ENCODE assay signal across 2 cellular contexts in the genomic region with DNA sequence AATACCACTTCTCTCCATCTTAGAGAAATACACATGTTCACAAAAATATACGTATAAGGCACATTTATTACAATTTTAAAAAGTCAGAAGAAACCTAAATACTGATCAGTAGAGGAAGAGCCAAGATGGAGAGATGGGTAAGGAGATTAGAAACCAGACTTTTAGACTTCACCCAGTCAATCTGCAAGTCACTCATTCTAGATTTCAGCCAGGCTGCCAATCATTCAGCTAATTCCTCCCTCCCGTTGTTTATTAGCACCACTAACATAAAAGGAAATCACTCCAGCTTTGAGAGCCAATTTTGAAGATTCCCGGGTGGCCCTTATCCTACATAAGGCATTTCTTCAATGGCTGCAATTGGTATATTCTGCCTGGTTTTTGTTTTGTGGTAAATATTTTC.
TF ChIP-seq lines count a peak whose summit lies in the region.

No MANE protein-coding gene starts in this region.

TF ChIP-seq in HCT116, 20 proteins besides CTCF, POLR2A, EP300 and RAD21:
- TF ChIP-seq CEBPB (IDR thresholded peaks at IDR 0.05; ENCODE audit: low read depth), result no peak
- TF ChIP-seq POLR2AphosphoS5 (IDR thresholded peaks at IDR 0.05; ENCODE audit: low read depth, low read length), result no peak
- no peak for TF ChIP-seq SRF (IDR thresholded peaks at IDR 0.05; ENCODE audit: low read depth)
- TF ChIP-seq JUND (IDR thresholded peaks at IDR 0.05), result no peak
- TF ChIP-seq, protein P1, sequence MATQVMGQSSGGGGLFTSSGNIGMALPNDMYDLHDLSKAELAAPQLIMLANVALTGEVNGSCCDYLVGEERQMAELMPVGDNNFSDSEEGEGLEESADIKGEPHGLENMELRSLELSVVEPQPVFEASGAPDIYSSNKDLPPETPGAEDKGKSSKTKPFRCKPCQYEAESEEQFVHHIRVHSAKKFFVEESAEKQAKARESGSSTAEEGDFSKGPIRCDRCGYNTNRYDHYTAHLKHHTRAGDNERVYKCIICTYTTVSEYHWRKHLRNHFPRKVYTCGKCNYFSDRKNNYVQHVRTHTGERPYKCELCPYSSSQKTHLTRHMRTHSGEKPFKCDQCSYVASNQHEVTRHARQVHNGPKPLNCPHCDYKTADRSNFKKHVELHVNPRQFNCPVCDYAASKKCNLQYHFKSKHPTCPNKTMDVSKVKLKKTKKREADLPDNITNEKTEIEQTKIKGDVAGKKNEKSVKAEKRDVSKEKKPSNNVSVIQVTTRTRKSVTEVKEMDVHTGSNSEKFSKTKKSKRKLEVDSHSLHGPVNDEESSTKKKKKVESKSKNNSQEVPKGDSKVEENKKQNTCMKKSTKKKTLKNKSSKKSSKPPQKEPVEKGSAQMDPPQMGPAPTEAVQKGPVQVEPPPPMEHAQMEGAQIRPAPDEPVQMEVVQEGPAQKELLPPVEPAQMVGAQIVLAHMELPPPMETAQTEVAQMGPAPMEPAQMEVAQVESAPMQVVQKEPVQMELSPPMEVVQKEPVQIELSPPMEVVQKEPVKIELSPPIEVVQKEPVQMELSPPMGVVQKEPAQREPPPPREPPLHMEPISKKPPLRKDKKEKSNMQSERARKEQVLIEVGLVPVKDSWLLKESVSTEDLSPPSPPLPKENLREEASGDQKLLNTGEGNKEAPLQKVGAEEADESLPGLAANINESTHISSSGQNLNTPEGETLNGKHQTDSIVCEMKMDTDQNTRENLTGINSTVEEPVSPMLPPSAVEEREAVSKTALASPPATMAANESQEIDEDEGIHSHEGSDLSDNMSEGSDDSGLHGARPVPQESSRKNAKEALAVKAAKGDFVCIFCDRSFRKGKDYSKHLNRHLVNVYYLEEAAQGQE (IDR thresholded peaks at IDR 0.05; ENCODE audit: low read depth), result no peak
- TF ChIP-seq SP1 (IDR thresholded peaks at IDR 0.05; ENCODE audit: low read depth), result no peak
- TF ChIP-seq ZNF274 (IDR thresholded peaks at IDR 0.05; ENCODE audit: low read depth, low read length), result no peak
- TF ChIP-seq ELF1 (IDR thresholded peaks at IDR 0.05; ENCODE audit: borderline replicate concordance, low read depth), result no peak
- TF ChIP-seq EZH2 (IDR thresholded peaks at IDR 0.05), result no peak
- no peak for TF ChIP-seq EZH2phosphoT487 (IDR thresholded peaks at IDR 0.05; ENCODE audit: borderline replicate concordance)
- TF ChIP-seq, protein P2, sequence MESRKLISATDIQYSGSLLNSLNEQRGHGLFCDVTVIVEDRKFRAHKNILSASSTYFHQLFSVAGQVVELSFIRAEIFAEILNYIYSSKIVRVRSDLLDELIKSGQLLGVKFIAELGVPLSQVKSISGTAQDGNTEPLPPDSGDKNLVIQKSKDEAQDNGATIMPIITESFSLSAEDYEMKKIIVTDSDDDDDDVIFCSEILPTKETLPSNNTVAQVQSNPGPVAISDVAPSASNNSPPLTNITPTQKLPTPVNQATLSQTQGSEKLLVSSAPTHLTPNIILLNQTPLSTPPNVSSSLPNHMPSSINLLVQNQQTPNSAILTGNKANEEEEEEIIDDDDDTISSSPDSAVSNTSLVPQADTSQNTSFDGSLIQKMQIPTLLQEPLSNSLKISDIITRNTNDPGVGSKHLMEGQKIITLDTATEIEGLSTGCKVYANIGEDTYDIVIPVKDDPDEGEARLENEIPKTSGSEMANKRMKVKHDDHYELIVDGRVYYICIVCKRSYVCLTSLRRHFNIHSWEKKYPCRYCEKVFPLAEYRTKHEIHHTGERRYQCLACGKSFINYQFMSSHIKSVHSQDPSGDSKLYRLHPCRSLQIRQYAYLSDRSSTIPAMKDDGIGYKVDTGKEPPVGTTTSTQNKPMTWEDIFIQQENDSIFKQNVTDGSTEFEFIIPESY (IDR thresholded peaks at IDR 0.05; ENCODE audit: extremely low read depth, insufficient replicate concordance, low read length), result no peak
- TF ChIP-seq CBX3 (IDR thresholded peaks at IDR 0.05; ENCODE audit: low read depth), result no peak
- no peak for TF ChIP-seq FOSL1 (IDR thresholded peaks at IDR 0.05; ENCODE audit: low read depth)

TF ChIP-seq in GM12878, 131 proteins besides CTCF, POLR2A, EP300 and RAD21:
- TF ChIP-seq, protein P3, sequence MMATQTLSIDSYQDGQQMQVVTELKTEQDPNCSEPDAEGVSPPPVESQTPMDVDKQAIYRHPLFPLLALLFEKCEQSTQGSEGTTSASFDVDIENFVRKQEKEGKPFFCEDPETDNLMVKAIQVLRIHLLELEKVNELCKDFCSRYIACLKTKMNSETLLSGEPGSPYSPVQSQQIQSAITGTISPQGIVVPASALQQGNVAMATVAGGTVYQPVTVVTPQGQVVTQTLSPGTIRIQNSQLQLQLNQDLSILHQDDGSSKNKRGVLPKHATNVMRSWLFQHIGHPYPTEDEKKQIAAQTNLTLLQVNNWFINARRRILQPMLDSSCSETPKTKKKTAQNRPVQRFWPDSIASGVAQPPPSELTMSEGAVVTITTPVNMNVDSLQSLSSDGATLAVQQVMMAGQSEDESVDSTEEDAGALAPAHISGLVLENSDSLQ (IDR thresholded peaks at IDR 0.05), result 0 out of 2 replicates have a peak, but pooled peaks have one; percentile 8
- TF ChIP-seq, protein P4, sequence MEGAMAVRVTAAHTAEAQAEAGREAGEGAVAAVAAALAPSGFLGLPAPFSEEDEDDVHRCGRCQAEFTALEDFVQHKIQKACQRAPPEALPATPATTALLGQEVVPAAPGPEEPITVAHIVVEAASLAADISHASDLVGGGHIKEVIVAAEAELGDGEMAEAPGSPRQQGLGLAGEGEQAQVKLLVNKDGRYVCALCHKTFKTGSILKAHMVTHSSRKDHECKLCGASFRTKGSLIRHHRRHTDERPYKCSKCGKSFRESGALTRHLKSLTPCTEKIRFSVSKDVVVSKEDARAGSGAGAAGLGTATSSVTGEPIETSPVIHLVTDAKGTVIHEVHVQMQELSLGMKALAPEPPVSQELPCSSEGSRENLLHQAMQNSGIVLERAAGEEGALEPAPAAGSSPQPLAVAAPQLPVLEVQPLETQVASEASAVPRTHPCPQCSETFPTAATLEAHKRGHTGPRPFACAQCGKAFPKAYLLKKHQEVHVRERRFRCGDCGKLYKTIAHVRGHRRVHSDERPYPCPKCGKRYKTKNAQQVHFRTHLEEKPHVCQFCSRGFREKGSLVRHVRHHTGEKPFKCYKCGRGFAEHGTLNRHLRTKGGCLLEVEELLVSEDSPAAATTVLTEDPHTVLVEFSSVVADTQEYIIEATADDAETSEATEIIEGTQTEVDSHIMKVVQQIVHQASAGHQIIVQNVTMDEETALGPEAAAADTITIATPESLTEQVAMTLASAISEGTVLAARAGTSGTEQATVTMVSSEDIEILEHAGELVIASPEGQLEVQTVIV (IDR thresholded peaks at IDR 0.05; ENCODE audit: borderline replicate concordance, partially characterized antibody), result no peak
